8 cellular contexts compared by ENCODE assay signal in genomic region chr15:76930831-76931396, GRCh38. TPM values are rescaled to one million over a fixed set of nuclear protein-coding genes. Genes with fewer than 3 reads are reported as not detected.
A peak's percentile ranks its signal among the peaks of the same experiment; 100 is the strongest.
DNase-seq lines count a peak whose midpoint lies in the region; ATAC-seq, FAIRE-seq and TF ChIP-seq lines count a peak whose summit lies in the region.

No MANE protein-coding gene starts in this region.

- FAIRE-seq in astrocyte (lab: Jason Lieb, UNC) (no peak), urothelium cell line (lab: Jason Lieb, UNC) (no peak)

- no peak for TF ChIP-seq POLR2A in HCT116 (IDR thresholded peaks at IDR 0.05; ENCODE audit: borderline replicate concordance, extremely low read depth, insufficient read depth, insufficient read length)

- H3K4me1 Mint-ChIP-seq in astrocyte (ENCODE audit: low read depth, unreplicated experiment) (peaks cover 2% of the 10 kb centered on the region), memory B cell (peaks cover 17% of the 10 kb centered on the region)

- peaks cover 14% of the 10 kb centered on the region; the same call in 1 of the 2 replicates for H3K79me2 ChIP-seq in HCT116 (ENCODE audit: insufficient read depth, low read length)
- peaks cover 24% of the 10 kb centered on the region for H3K79me2 ChIP-seq in astrocyte (ENCODE audit: insufficient read depth, low read length)

- no peak for ATAC-seq in HCT116
- ATAC-seq in memory B cell (ENCODE audit: low read depth): no peak
- ATAC-seq in GM21529 (IDR thresholded peaks at IDR 0.05; ENCODE audit: unreplicated experiment): no peak

- CTCF ChIA-PET in HCT116 (lab: Charles Lee): interaction anchor here (0.9 kb wide), 1 partner anchor 27 kb away, joined by 4 read pairs; no protein-coding TSS in a partner anchor

- peaks cover 5 to 11% of the 10 kb centered on the region in 2 experiments; a peak in 2 of 4 replicates for H3K36me3 ChIP-seq in HCT116 (ENCODE audit: control insufficient read depth in 1 of 2, insufficient read depth in 2 of 2, low read length in 2 of 2)
- H3K36me3 ChIP-seq in astrocyte (ENCODE audit: insufficient read depth, low read length): peaks cover 11% of the 10 kb centered on the region

- H3K4me3 ChIP-seq in HCT116 (replicated peaks in 1 of 2; ENCODE audit: low read depth in 1 of 2, low read length in 2 of 2) (peak overlapping the region; percentile 55 to 83), astrocyte (ENCODE audit: insufficient read depth, low read depth, low read length) (peak overlapping the region; percentile 73)

- no peaks in the 10 kb centered on the region for H3K27me3 ChIP-seq in HCT116 (ENCODE audit: insufficient read depth, low read length)
- no peaks in the 10 kb centered on the region for H3K27me3 ChIP-seq in astrocyte (ENCODE audit: insufficient read depth, low read length)

- H3K36me3 Mint-ChIP-seq in astrocyte (ENCODE audit: low read depth, unreplicated experiment) (no peaks in the 10 kb centered on the region), memory B cell (peaks cover 6% of the 10 kb centered on the region)

- H3K9me3 ChIP-seq in HCT116 (ENCODE audit: control insufficient read depth in 1 of 2, insufficient read depth in 1 of 2, low read depth in 1 of 2, low read length in 2 of 2) (no peaks in the 10 kb centered on the region), astrocyte (ENCODE audit: insufficient read depth, low read depth, low read length) (no peaks in the 10 kb centered on the region)

- POLR2A ChIA-PET in HCT116 (lab: Charles Lee): interaction anchor here (0.7 to 2.1 kb wide), 5 partner anchors 11 to 594 kb away, joined by 3 to 10 read pairs (median 4); partner anchors contain the start of gene ISL2

- intact Hi-C loops in HCT116 (cut with micrococcal nuclease): no loop called here

- peaks cover 5 to 7% of the 10 kb centered on the region in 2 experiments; a peak in 2 of 4 replicates for H3K4me1 ChIP-seq in HCT116 (ENCODE audit: control insufficient read depth in 1 of 2, insufficient read depth in 2 of 2, low read length in 2 of 2)
- peaks cover 11% of the 10 kb centered on the region for H3K4me1 ChIP-seq in astrocyte (ENCODE audit: insufficient read depth, low read length)

- TF ChIP-seq CTCF in 22Rv1 (IDR thresholded peaks at IDR 0.05): no peak
- no peak for TF ChIP-seq CTCF in HCT116 (IDR thresholded peaks at IDR 0.05 in 2 of 3, conservative IDR thresholded peaks at IDR 0.05 in 1 of 3; ENCODE audit: borderline replicate concordance in 1 of 3, insufficient read depth in 1 of 3, low read depth in 2 of 3, low read length in 2 of 3)
- TF ChIP-seq CTCF in astrocyte (IDR thresholded peaks at IDR 0.05; ENCODE audit: insufficient read depth, low read depth, low read length): no peak

- H2AFZ ChIP-seq in HCT116 (ENCODE audit: low read depth, low read length, poor library complexity, severe bottlenecking) (peak overlapping the region; percentile 44), astrocyte (ENCODE audit: low read depth, low read length) (peak overlapping the region; percentile 93)

- peak overlapping the region; percentile 82 for H3K9ac ChIP-seq in HCT116 (ENCODE audit: low read length)
- peak overlapping the region; percentile 78 for H3K9ac ChIP-seq in astrocyte (ENCODE audit: low read length)

- RAD21 ChIA-PET in HCT116 (lab: Charles Lee; ENCODE audit: low non-redundant PET in 1 of 2, low total read pairs in 2 of 2, uncharacterized antibody in 2 of 2, unreplicated experiment in 2 of 2): no interaction called here

- peak overlapping the region; percentile 72 for H3K27ac ChIP-seq in 22Rv1
- H3K27ac ChIP-seq in HCT116 (ENCODE audit: low read depth, low read length): peak overlapping the region; percentile 7; the same call in 1 of the 2 replicates
- H3K27ac ChIP-seq in astrocyte (ENCODE audit: low read depth, low read length): no peak overlapping the region

- DNase-seq in HCT116 (ENCODE audit: low read depth, low spot score) (no peak), astrocyte (ENCODE audit: low read depth) (no peak), memory B cell (ENCODE audit: low spot score in 2 of 2) (no peak), putamen (ENCODE audit: low spot score) (no peak), urothelium cell line (ENCODE audit: low spot score) (no peak)
- DNase-seq in stimulated activated naive CD4-positive, alpha-beta T cell (lab: John Stamatoyannopoulos, UW): no peak

- no peaks in the 10 kb centered on the region; the same call in 1 of the 2 replicates for H3K9me2 ChIP-seq in HCT116 (ENCODE audit: insufficient read depth)

- TF ChIP-seq RAD21 in HCT116 (IDR thresholded peaks at IDR 0.05; ENCODE audit: low read depth): no peak

- H3K27ac Mint-ChIP-seq in astrocyte (ENCODE audit: unreplicated experiment) (peak overlapping the region; percentile 76), memory B cell (peak overlapping the region; percentile 96)

- no peaks in the 10 kb centered on the region for H3K27me3 Mint-ChIP-seq in astrocyte (ENCODE audit: low read depth, unreplicated experiment)
- H3K27me3 Mint-ChIP-seq in memory B cell: no peaks in the 10 kb centered on the region

- H4K20me1 ChIP-seq in HCT116 (ENCODE audit: insufficient read depth) (no peaks in the 10 kb centered on the region), astrocyte (ENCODE audit: insufficient read depth, low read length) (peaks cover 3% of the 10 kb centered on the region)

- peak overlapping the region; percentile 87 for H3K4me3 Mint-ChIP-seq in astrocyte (ENCODE audit: unreplicated experiment)
- peak overlapping the region; percentile 84 for H3K4me3 Mint-ChIP-seq in memory B cell

- H3K4me2 ChIP-seq in HCT116 (ENCODE audit: low read length) (peak overlapping the region; percentile 87), astrocyte (ENCODE audit: low read length) (peak overlapping the region; percentile 97)

- H3K9me3 Mint-ChIP-seq in astrocyte (ENCODE audit: unreplicated experiment): no peaks in the 10 kb centered on the region
- no peaks in the 10 kb centered on the region for H3K9me3 Mint-ChIP-seq in memory B cell

- TSS peak; percentile 80 for BruUV-seq in HCT116 (replicated peaks; lab: Mats Ljungman, UMichigan)

TF ChIP-seq in HCT116, 20 proteins besides CTCF, POLR2A, EP300 and RAD21:
- TF ChIP-seq EGR1 (IDR thresholded peaks at IDR 0.05; ENCODE audit: low read depth) (0 out of 2 replicates have a peak, but pooled peaks have one; percentile 19), ZBTB33 (IDR thresholded peaks at IDR 0.05; ENCODE audit: extremely low read depth, insufficient replicate concordance, low read length) (no peak)

RNA-seq across cellular contexts. Expression of gene RCN2, which starts 0.6 kb away (rescaled TPM):
- total RNA-seq in HCT116 (2021; ENCODE audit: unreplicated experiment) (71.5 TPM), astrocyte (68.0 and 80.2 TPM in 2 replicates)
- 31.4 and 40.4 TPM in 2 replicates for polyA plus RNA-seq in HCT116 (2012)

RNA-seq across cellular contexts. Expression of gene SCAPER, which starts 25.8 kb away (rescaled TPM):
- total RNA-seq in HCT116 (2021; ENCODE audit: unreplicated experiment): 14.7 TPM
- polyA plus RNA-seq in HCT116 (2012): 3.7 and 7.5 TPM in 2 replicates
- total RNA-seq in astrocyte: 8.6 and 12.9 TPM in 2 replicates
